ENCODE assay signal across 14 cellular contexts in the genomic region with DNA sequence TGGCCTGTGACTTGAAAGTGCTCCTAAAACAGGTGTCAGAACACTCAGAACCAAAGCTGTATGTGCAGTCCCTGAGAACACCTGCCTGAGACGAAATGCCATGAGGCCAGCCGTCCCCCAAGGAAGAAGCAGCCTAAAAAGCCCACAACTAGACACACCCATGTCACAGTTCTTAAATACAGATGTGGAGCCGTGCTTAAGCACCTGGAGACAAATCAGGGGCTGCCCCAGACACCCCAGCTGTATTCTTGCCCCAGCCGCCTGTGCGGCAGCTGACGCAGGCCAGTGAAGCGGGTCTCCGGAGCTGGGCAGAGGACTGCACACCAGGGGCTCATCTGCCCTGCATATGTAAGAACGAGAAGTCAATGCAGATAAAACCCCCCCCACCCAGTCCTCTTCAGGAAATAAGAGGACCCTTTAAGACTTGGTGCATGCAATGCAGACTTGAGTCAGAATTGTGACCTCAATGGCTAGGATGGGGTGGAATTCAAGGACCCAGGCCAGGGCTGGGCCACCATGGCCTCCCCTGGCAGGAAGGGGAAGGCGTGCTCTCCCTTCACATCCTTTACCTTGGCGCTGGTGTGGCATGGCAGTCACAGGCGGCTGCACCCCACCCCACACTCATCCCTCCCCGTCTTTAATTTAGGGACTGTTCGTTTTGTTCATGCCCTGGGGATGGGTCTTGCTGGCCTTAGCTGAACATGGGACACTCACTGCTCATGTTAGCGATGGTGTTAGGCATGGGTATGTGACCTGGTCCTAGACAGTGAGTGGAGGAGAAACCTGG. TPM values are rescaled to one million over a fixed set of nuclear protein-coding genes. Genes with fewer than 3 reads are reported as not detected.
A peak's percentile ranks its signal among the peaks of the same experiment; 100 is the strongest.
DNase-seq lines count a peak whose midpoint lies in the region; ATAC-seq and TF ChIP-seq lines count a peak whose summit lies in the region.
"Had no signal": no experiment of that assay in that cellular context is flagged by ENCODE, and none has a peak within 500 bp of the region (broad histone marks: within the 10 kb centered on the region; RNA-seq: fewer than 3 reads in every experiment).

No MANE protein-coding gene starts in this region.

- no peaks in the 10 kb centered on the region for H3K36me3 ChIP-seq in sigmoid colon
- H3K36me3 ChIP-seq: HAP-1, thyroid gland had no signal

- no peak overlapping the region for H3K4me3 Mint-ChIP-seq in activated CD8-positive, alpha-beta T cell treated with anti-CD3 and anti-CD28 coated beads, Interleukin-2, amount 10 ng/mL, durations not matched to agents 7 days and 5 days

- no peak overlapping the region for H3K27ac ChIP-seq in sigmoid colon
- H3K27ac ChIP-seq: PC-9, thyroid gland had no signal

- POLR2A ChIA-PET in activated CD8-positive, alpha-beta T cell treated with anti-CD3 and anti-CD28 coated beads, Interleukin-2, amount 10 ng/mL, durations not matched to agents 7 days and 5 days (lab: Charles Lee): no interaction called here

- intact Hi-C loops in sigmoid colon (cut with DNase I): no loop called here

- H3K9me3 Mint-ChIP-seq in activated CD8-positive, alpha-beta T cell treated with anti-CD3 and anti-CD28 coated beads, Interleukin-2, amount 10 ng/mL, durations not matched to agents 7 days and 5 days (ENCODE audit: insufficient read depth): no peaks in the 10 kb centered on the region

- no peak for TF ChIP-seq EP300 in sigmoid colon (IDR thresholded peaks at IDR 0.05)

- H3K27me3 ChIP-seq in sigmoid colon: no peaks in the 10 kb centered on the region
- H3K27me3 ChIP-seq: thyroid gland had no signal

- H3K4me1 ChIP-seq in sigmoid colon: no peaks in the 10 kb centered on the region
- H3K4me1 ChIP-seq: HAP-1 had no signal

- 82 to 92% methylated on average over 15 of the region's 15 CpGs for WGBS in sigmoid colon, 2 donors

- H3K27ac Mint-ChIP-seq in activated CD8-positive, alpha-beta T cell treated with anti-CD3 and anti-CD28 coated beads, Interleukin-2, amount 10 ng/mL, durations not matched to agents 7 days and 5 days: no peak overlapping the region

- DNase-seq in sigmoid colon (peak; percentile 50), DMS 273 treated with DMSO at 0.1 percent for 48 hours (lab: John Stamatoyannopoulos, UW) (no peak), SW480 (ENCODE audit: low spot score) (no peak)
- DNase-seq in effector CD4-positive, alpha-beta T cell: no peak
- no peak for DNase-seq in activated CD8-positive, alpha-beta T cell treated with anti-CD3 and anti-CD28 coated beads, Interleukin-2, amount 10 ng/mL, durations not matched to agents 7 days and 5 days
- DNase-seq: activated naive CD4-positive, alpha-beta T cell treated with Interleukin-2 at 50 U/mL for 16 hours; DND-41; MV-4-11; PC-9; thyroid gland had no signal

- no peak overlapping the region for H3K4me3 ChIP-seq in sigmoid colon
- H3K4me3 ChIP-seq: HAP-1, PC-9, thyroid gland had no signal

- ATAC-seq in GM19043 (IDR thresholded peaks at IDR 0.05; ENCODE audit: low read depth, unreplicated experiment) (peak; percentile 67), HG02759 (IDR thresholded peaks at IDR 0.05; ENCODE audit: unreplicated experiment) (peak; percentile 78), HG03558 (IDR thresholded peaks at IDR 0.05; ENCODE audit: extremely low read depth, unreplicated experiment) (peak; percentile 44)
- no peak for ATAC-seq in activated CD8-positive, alpha-beta T cell treated with anti-CD3 and anti-CD28 coated beads, Interleukin-2, amount 10 ng/mL, durations not matched to agents 7 days and 5 days

- H3K27me3 Mint-ChIP-seq in activated CD8-positive, alpha-beta T cell treated with anti-CD3 and anti-CD28 coated beads, Interleukin-2, amount 10 ng/mL, durations not matched to agents 7 days and 5 days (ENCODE audit: low read depth): no peaks in the 10 kb centered on the region

- H3K4me1 Mint-ChIP-seq in activated CD8-positive, alpha-beta T cell treated with anti-CD3 and anti-CD28 coated beads, Interleukin-2, amount 10 ng/mL, durations not matched to agents 7 days and 5 days (ENCODE audit: low read depth): no peaks in the 10 kb centered on the region

- TF ChIP-seq POLR2A in sigmoid colon (IDR thresholded peaks at IDR 0.05): no peak

- H3K36me3 Mint-ChIP-seq in activated CD8-positive, alpha-beta T cell treated with anti-CD3 and anti-CD28 coated beads, Interleukin-2, amount 10 ng/mL, durations not matched to agents 7 days and 5 days (ENCODE audit: low read depth): no peaks in the 10 kb centered on the region

- no peak for TF ChIP-seq CTCF in sigmoid colon (IDR thresholded peaks at IDR 0.05)

- H3K9me3 ChIP-seq in sigmoid colon: no peaks in the 10 kb centered on the region
- H3K9me3 ChIP-seq: HAP-1, thyroid gland had no signal

- CTCF ChIA-PET in activated CD8-positive, alpha-beta T cell treated with anti-CD3 and anti-CD28 coated beads, Interleukin-2, amount 10 ng/mL, durations not matched to agents 7 days and 5 days (lab: Charles Lee): no interaction called here

RNA-seq across cellular contexts. Expression of gene PLXNA1, which starts 27.7 kb away (rescaled TPM):
- total RNA-seq in sigmoid colon: 10 to 100 TPM in 2 of 4 donors, 1 to 10 TPM in 2; 7.5 to 29.6 (median 13.0) TPM
- polyA plus RNA-seq in sigmoid colon: 10 to 100 TPM in 1 of 3 donors, 1 to 10 TPM in 1, under 1 TPM in 1; 0.60 to 15.3 (median 3.5) TPM
- total RNA-seq in activated CD8-positive, alpha-beta T cell treated with anti-CD3 and anti-CD28 coated beads, Interleukin-2, amount 10 ng/mL, durations not matched to agents 7 days and 5 days: 1 to 10 TPM; 2.4 to 2.7 TPM
